23 cellular contexts compared by ENCODE assay signal in the genomic region with DNA sequence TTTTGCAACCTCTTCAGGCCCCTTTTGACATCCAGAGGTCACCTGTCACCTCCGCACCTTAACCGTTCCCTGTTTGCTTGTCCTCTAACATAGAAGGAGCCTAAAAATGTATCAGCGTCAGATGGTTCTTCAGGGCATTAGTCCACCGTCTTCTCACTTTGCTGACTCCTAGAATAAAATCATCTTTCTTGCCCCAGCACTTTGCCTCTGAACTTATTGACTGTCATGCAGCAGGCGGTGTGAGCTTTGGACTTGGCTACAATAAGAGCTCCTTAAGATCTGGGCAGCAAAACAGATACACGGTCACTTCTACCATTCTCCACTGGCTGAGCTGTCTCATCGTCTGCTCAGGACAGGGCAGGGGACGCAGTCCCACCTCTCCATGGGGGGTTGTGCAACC.
"Had no signal": no experiment of that assay in that cellular context is flagged by ENCODE, and none has a peak within 500 bp of the region (broad histone marks: within the 10 kb centered on the region; RNA-seq: fewer than 3 reads in every experiment).

No MANE protein-coding gene starts in this region.

- ATAC-seq: left cardiac atrium; left lung; mucosa of descending colon; naive thymus-derived CD4-positive, alpha-beta T cell; pancreas; right lobe of liver; stimulated activated effector memory CD8-positive, alpha-beta T cell treated with anti-CD3 and anti-CD28 coated beads, Interleukin-12 subunit alpha, Interleukin-12 subunit beta, amount 100 ng/mL, for 72 hours had no signal

- H3K4me1 Mint-ChIP-seq: naive thymus-derived CD4-positive, alpha-beta T cell; stimulated activated effector memory CD8-positive, alpha-beta T cell treated with anti-CD3 and anti-CD28 coated beads, Interleukin-12 subunit alpha, Interleukin-12 subunit beta, amount 100 ng/mL, for 72 hours had no signal

- H3K36me3 ChIP-seq: colonic mucosa, left lung, pancreas, right lobe of liver, stomach, thyroid gland, vagina had no signal

- H3K27me3 Mint-ChIP-seq: dendritic cell treated with granulocyte-macrophage colony-stimulating factor and Interleukin-4, amounts not matched to agents 40 ng/mL and 50 ng/mL, for 4 days had no signal

- H3K9me3 ChIP-seq: colonic mucosa, mucosa of descending colon, pancreas, right lobe of liver, thyroid gland, vagina had no signal

- H3K4me3 Mint-ChIP-seq: dendritic cell treated with granulocyte-macrophage colony-stimulating factor and Interleukin-4, amounts not matched to agents 40 ng/mL and 50 ng/mL, for 4 days; mesothelial cell of epicardium; naive thymus-derived CD4-positive, alpha-beta T cell; nephron progenitor cell; stimulated activated effector memory CD8-positive, alpha-beta T cell treated with anti-CD3 and anti-CD28 coated beads, Interleukin-12 subunit alpha, Interleukin-12 subunit beta, amount 100 ng/mL, for 72 hours had no signal

- H3K4me1 ChIP-seq: colonic mucosa, left lung, pancreas, right lobe of liver, stomach, vagina had no signal

- H3K9me3 Mint-ChIP-seq: stimulated activated effector memory CD8-positive, alpha-beta T cell treated with anti-CD3 and anti-CD28 coated beads, Interleukin-12 subunit alpha, Interleukin-12 subunit beta, amount 100 ng/mL, for 72 hours had no signal

- H3K27me3 ChIP-seq: colonic mucosa, pancreas, right lobe of liver, thyroid gland, vagina had no signal

- DNase-seq: colonic mucosa; effector memory CD4-positive, alpha-beta T cell; erythroblast; left cardiac atrium; left lung; mesenchymal stem cell; mucosa of descending colon; naive thymus-derived CD4-positive, alpha-beta T cell; nephron progenitor cell; occipital lobe; retina; right lobe of liver; stimulated activated CD4-positive, alpha-beta T cell treated with anti-CD3 and anti-CD28 coated beads, Interleukin-2, amount 100 ng/mL, for 24 hours; stimulated activated CD4-positive, alpha-beta T cell treated with anti-CD3 and anti-CD28 coated beads, Interleukin-4, amount 100 ng/mL, for 24 hours; stimulated activated naive CD4-positive, alpha-beta T cell treated with Interleukin-2 at 50 U/mL for 16 hours; stomach; thyroid gland had no signal

- H3K27ac Mint-ChIP-seq: dendritic cell treated with granulocyte-macrophage colony-stimulating factor and Interleukin-4, amounts not matched to agents 40 ng/mL and 50 ng/mL, for 4 days; mesothelial cell of epicardium; naive thymus-derived CD4-positive, alpha-beta T cell; nephron progenitor cell; stimulated activated effector memory CD8-positive, alpha-beta T cell treated with anti-CD3 and anti-CD28 coated beads, Interleukin-12 subunit alpha, Interleukin-12 subunit beta, amount 100 ng/mL, for 72 hours had no signal

- H3K4me3 ChIP-seq: colonic mucosa, left lung, mucosa of descending colon, pancreas, right lobe of liver, smooth muscle cell, stomach, thyroid gland, vagina had no signal

- H3K36me3 Mint-ChIP-seq: mesothelial cell of epicardium; naive thymus-derived CD4-positive, alpha-beta T cell; stimulated activated effector memory CD8-positive, alpha-beta T cell treated with anti-CD3 and anti-CD28 coated beads, Interleukin-12 subunit alpha, Interleukin-12 subunit beta, amount 100 ng/mL, for 72 hours had no signal

- H3K27ac ChIP-seq: colonic mucosa, left lung, pancreas, right lobe of liver, stomach, thyroid gland, vagina had no signal
